In the genomic region with DNA sequence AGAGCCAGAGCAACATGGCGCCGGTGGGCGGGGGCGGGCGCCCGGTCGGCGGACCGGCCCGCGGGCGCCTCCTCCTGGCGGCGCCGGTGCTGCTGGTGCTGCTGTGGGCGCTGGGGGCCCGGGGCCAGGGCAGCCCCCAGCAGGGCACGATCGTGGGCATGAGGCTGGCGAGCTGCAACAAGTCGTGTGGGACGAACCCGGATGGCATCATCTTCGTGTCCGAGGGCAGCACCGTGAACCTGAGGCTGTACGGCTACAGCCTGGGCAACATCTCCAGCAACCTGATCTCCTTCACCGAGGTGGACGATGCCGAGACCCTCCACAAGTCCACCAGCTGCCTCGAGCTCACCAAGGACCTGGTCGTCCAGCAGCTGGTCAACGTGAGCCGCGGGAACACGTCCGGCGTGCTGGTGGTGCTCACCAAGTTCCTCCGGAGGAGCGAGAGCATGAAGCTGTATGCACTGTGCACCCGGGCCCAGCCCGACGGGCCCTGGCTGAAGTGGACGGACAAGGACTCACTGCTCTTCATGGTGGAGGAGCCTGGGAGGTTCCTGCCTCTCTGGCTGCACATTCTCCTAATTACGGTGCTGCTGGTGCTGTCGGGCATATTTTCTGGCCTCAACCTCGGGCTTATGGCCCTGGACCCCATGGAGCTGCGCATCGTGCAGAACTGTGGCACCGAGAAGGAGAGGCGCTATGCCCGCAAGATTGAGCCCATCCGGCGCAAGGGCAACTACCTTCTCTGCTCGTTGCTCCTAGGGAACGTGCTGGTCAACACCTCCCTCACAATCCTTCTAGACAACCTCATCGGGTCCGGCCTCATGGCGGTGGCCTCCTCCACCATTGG, we compare ENCODE assay signal across 8 cellular contexts. TPM values are rescaled to one million over a fixed set of nuclear protein-coding genes. Genes with fewer than 3 reads are reported as not detected.
DNase-seq lines count a peak whose midpoint lies in the region; ATAC-seq, FAIRE-seq and TF ChIP-seq lines count a peak whose summit lies in the region.

No MANE protein-coding gene starts in this region.

- CTCF ChIA-PET in A549 (lab: Yijun Ruan, JAX), result interaction anchor here (0.5 to 13.2 kb wide), 49 partner anchors 9 to 354 kb away, joined by 3 to 186 read pairs (median 4); a partner anchor contains a TSS

- H3K4me2 ChIP-seq in A549, result peak overlapping the region; percentile 75
- peak overlapping the region; percentile 81 for H3K4me2 ChIP-seq in fibroblast of lung (ENCODE audit: extremely low read depth, insufficient read depth, low read length)

- TF ChIP-seq CTCF in A549 (IDR thresholded peaks at IDR 0.05), result peak; percentile 83
- TF ChIP-seq CTCF in GM12865 (IDR thresholded peaks at IDR 0.05; ENCODE audit: insufficient read depth, low read depth, low read length, missing control alignments), result peak; percentile 64
- TF ChIP-seq CTCF in WI38 (IDR thresholded peaks at IDR 0.05; ENCODE audit: low read depth, low read length), result peak; percentile 30; the same call in 1 of the 2 replicates
- peak; percentile 16 to 20 for TF ChIP-seq CTCF in fibroblast of lung (conservative IDR thresholded peaks at IDR 0.05 in 1 of 2, IDR thresholded peaks at IDR 0.05 in 1 of 2; ENCODE audit: low read depth in 1 of 2, low read length in 2 of 2)

- no peak for FAIRE-seq in A549 (lab: Jason Lieb, UNC)

- TF ChIP-seq POLR2A in A549 (IDR thresholded peaks at IDR 0.05; ENCODE audit: low read length), result no peak

- no peaks in the 10 kb centered on the region for H3K27me3 ChIP-seq in fibroblast of lung (ENCODE audit: control insufficient read depth, insufficient read depth, low read length)

- DNase-seq in A549 (ENCODE audit: low read depth in 1 of 2, low spot score in 1 of 2), result peak in 1 of 2 experiments; percentile 42
- DNase-seq in GM12865 (ENCODE audit: low read depth), result no peak
- peak; percentile 27 to 34 for DNase-seq in fibroblast of lung (ENCODE audit: low read depth in 2 of 2)
- DNase-seq in occipital lobe (lab: John Stamatoyannopoulos, UW), result peak; percentile 10
- no peak for DNase-seq in SW 1271 (lab: John Stamatoyannopoulos, UW)
- no peak for DNase-seq in UCSD-AML1 (lab: John Stamatoyannopoulos, UW; ENCODE audit: unreplicated experiment)

- 59% methylated on average over 30 of the region's 59 CpGs for WGBS in A549 (ENCODE audit: missing lambda C conversion rate)

- H3K27ac ChIP-seq in A549 (peak overlapping the region; percentile 80 to 93), fibroblast of lung (ENCODE audit: insufficient read depth, low read length) (peak overlapping the region; percentile 31)

- H3K4me3 ChIP-seq in A549 (peak overlapping the region; percentile 55), GM12865 (ENCODE audit: low read depth, low read length) (peak overlapping the region; percentile 70), WI38 (ENCODE audit: low read depth, low read length) (peak overlapping the region; percentile 60), fibroblast of lung (replicated peaks in 1 of 4; ENCODE audit: control extremely low read depth in 1 of 4, insufficient read depth in 1 of 4, low read depth in 3 of 4, low read length in 4 of 4) (peak overlapping the region; percentile 57 to 80 (median 74))

- H3K9me3 ChIP-seq in A549, result no peaks in the 10 kb centered on the region
- H3K9me3 ChIP-seq in fibroblast of lung (ENCODE audit: control insufficient read depth, insufficient read depth, low read depth, low read length), result no peaks in the 10 kb centered on the region

- no peaks in the 10 kb centered on the region for H4K20me1 ChIP-seq in fibroblast of lung (ENCODE audit: control insufficient read depth, extremely low read depth, insufficient read depth, low read length)

- peaks cover 38% of the 10 kb centered on the region for H3K4me1 ChIP-seq in A549
- peaks cover 4% of the 10 kb centered on the region for H3K4me1 ChIP-seq in fibroblast of lung (ENCODE audit: control insufficient read depth, extremely low read depth, insufficient read depth, low read length)

- TF ChIP-seq EP300 in A549 (IDR thresholded peaks at IDR 0.05), result no peak

- ATAC-seq in A549 (peak; percentile 5 to 26; a peak in 4 of 6 replicates), HG03135 (IDR thresholded peaks at IDR 0.05; ENCODE audit: unreplicated experiment) (peak; percentile 16)

- POLR2A ChIA-PET in A549 (lab: Yijun Ruan, JAX), result interaction anchor here (0.8 to 2.3 kb wide), 7 partner anchors 37 to 211 kb away, joined by 3 to 18 read pairs (median 4); a partner anchor contains a TSS

- TF ChIP-seq RAD21 in A549 (conservative IDR thresholded peaks at IDR 0.05 in 1 of 2, IDR thresholded peaks at IDR 0.05 in 1 of 2), result peak in 1 of 2 experiments; percentile 68; a peak in 3 of 5 replicates

- H3K79me2 ChIP-seq in fibroblast of lung (ENCODE audit: control insufficient read depth, insufficient read depth, low read length), result no peaks in the 10 kb centered on the region

- H3K9ac ChIP-seq in fibroblast of lung (ENCODE audit: insufficient read depth, low read length), result peak overlapping the region; percentile 57

- peak overlapping the region; percentile 100 for H2AFZ ChIP-seq in fibroblast of lung (ENCODE audit: low read length)

- H3K36me3 ChIP-seq in fibroblast of lung (ENCODE audit: control insufficient read depth, insufficient read depth, low read length), result no peaks in the 10 kb centered on the region

TF ChIP-seq in A549, 52 proteins besides CTCF, POLR2A, EP300 and RAD21 (continues in another document):
- TF ChIP-seq MAFK (IDR thresholded peaks at IDR 0.05; ENCODE audit: partially characterized antibody) (no peak), SMC3 (IDR thresholded peaks at IDR 0.05) (peak; percentile 77; the same call in 2 of the 3 replicates), NPAS2 (CRISPR knock-in tag; IDR thresholded peaks at IDR 0.05; ENCODE audit: borderline replicate concordance) (0 out of 2 replicates have a peak, but pooled peaks have one; percentile 12), TFCP2L1 (CRISPR knock-in tag; IDR thresholded peaks at IDR 0.05) (no peak), ZNF302 (CRISPR knock-in tag; IDR thresholded peaks at IDR 0.05) (no peak), JUN (IDR thresholded peaks at IDR 0.05) (peak in 1 of 2 experiments; percentile 5; a peak in 2 of 5 replicates), KDM5A (IDR thresholded peaks at IDR 0.05) (peak; percentile 60; the same call in 1 of the 2 replicates)
- TF ChIP-seq, protein P1, sequence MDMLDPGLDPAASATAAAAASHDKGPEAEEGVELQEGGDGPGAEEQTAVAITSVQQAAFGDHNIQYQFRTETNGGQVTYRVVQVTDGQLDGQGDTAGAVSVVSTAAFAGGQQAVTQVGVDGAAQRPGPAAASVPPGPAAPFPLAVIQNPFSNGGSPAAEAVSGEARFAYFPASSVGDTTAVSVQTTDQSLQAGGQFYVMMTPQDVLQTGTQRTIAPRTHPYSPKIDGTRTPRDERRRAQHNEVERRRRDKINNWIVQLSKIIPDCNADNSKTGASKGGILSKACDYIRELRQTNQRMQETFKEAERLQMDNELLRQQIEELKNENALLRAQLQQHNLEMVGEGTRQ (IDR thresholded peaks at IDR 0.05), result no peak
- TF ChIP-seq, protein P2, sequence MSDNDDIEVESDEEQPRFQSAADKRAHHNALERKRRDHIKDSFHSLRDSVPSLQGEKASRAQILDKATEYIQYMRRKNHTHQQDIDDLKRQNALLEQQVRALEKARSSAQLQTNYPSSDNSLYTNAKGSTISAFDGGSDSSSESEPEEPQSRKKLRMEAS (IDR thresholded peaks at IDR 0.05), result peak; percentile 44; the same call in 1 of the 2 replicates

RNA-seq across cellular contexts. Expression of a gene that starts 0.5 kb away (rescaled TPM):
- polyA plus RNA-seq in A549 (2011; rRNA removed), result 11.2 and 15.0 TPM in 2 replicates
- polyA plus RNA-seq in A549 (2012; cell fraction: cytosol; rRNA removed), result 9.5 and 13.5 TPM in 2 replicates
- polyA plus RNA-seq in A549 (2012; cell fraction: nucleus; rRNA removed), result 16.3 and 16.6 TPM in 2 replicates
- 8.5 to 8.8 TPM (median 8.8 TPM) in 3 replicates for polyA plus RNA-seq in A549 (2017; fragmentation: RNase III; extraction: RNeasy Plus Mini Kit Qiagen cat#74134 plus additional on column Dnase treatment)
- polyA minus RNA-seq in A549 (2011; rRNA and poly(A)+ RNA removed), result 17.7 and 17.8 TPM in 2 replicates
- total RNA-seq in fibroblast of lung, result 2.1 and 3.3 TPM in 2 replicates
- polyA plus RNA-seq in fibroblast of lung, result 3.5 and 3.7 TPM in 2 replicates
- polyA plus RNA-seq in fibroblast of lung (2012), result 2.7 and 2.8 TPM in 2 replicates
- polyA minus RNA-seq in fibroblast of lung (ENCODE audit: low replicate concordance), result 9.2 and 11.7 TPM in 2 replicates
- 8.1 TPM for total RNA-seq in occipital lobe

RNA-seq across cellular contexts. Expression of a gene that starts 21.3 kb away (rescaled TPM):
- 28.0 and 31.8 TPM in 2 replicates for polyA plus RNA-seq in A549 (2011; rRNA removed)
- polyA plus RNA-seq in A549 (2012; cell fraction: cytosol; rRNA removed), result 19.7 and 22.5 TPM in 2 replicates
- 17.6 and 19.7 TPM in 2 replicates for polyA plus RNA-seq in A549 (2012; cell fraction: nucleus; rRNA removed)
- 24.3 to 25.4 TPM (median 24.8 TPM) in 3 replicates for polyA plus RNA-seq in A549 (2017; fragmentation: RNase III; extraction: RNeasy Plus Mini Kit Qiagen cat#74134 plus additional on column Dnase treatment)
- 19.1 and 19.4 TPM in 2 replicates for polyA minus RNA-seq in A549 (2011; rRNA and poly(A)+ RNA removed)
- 27.0 and 41.1 TPM in 2 replicates for total RNA-seq in fibroblast of lung
- 24.7 and 28.2 TPM in 2 replicates for polyA plus RNA-seq in fibroblast of lung
- polyA plus RNA-seq in fibroblast of lung (2012), result 15.9 and 19.5 TPM in 2 replicates
- 13.8 and 23.5 TPM in 2 replicates for polyA minus RNA-seq in fibroblast of lung (ENCODE audit: low replicate concordance)
- 21.7 TPM for total RNA-seq in occipital lobe

RNA-seq across cellular contexts. Expression of a gene that starts 54.9 kb away (rescaled TPM):
- polyA plus RNA-seq in A549 (2011; rRNA removed) (11.8 and 13.6 TPM in 2 replicates), A549 (2017; fragmentation: RNase III; extraction: RNeasy Plus Mini Kit Qiagen cat#74134 plus additional on column Dnase treatment) (13.2 to 15.3 TPM (median 14.1 TPM) in 3 replicates), fibroblast of lung (4.3 and 5.5 TPM in 2 replicates)
- 21.7 and 24.2 TPM in 2 replicates for polyA plus RNA-seq in A549 (2012; cell fraction: cytosol; rRNA removed)
- polyA plus RNA-seq in A549 (2012; cell fraction: nucleus; rRNA removed), result 36.8 and 49.9 TPM in 2 replicates
- polyA minus RNA-seq in A549 (2011; rRNA and poly(A)+ RNA removed), result 27.2 and 43.9 TPM in 2 replicates
- total RNA-seq in fibroblast of lung (9.9 and 13.1 TPM in 2 replicates), occipital lobe (8.3 TPM)
- polyA plus RNA-seq in fibroblast of lung (2012), result 5.5 and 7.3 TPM in 2 replicates
- polyA minus RNA-seq in fibroblast of lung (ENCODE audit: low replicate concordance), result 23.9 and 24.4 TPM in 2 replicates

Comparison
In these comparisons a context has a peak if more than half of its experiments do, and no peak if none do; other contexts are left out.
1. DNase-seq: peak in fibroblast of lung (2 of 2) and occipital lobe (single experiment); none in GM12865 (single experiment), SW 1271 (0 of 2) and UCSD-AML1 (single experiment).
2. CTCF ChIP-seq: peak in every context shown above with its lines; median percentile 83 in A549; 64 in GM12865; 30 in WI38; 18 in fibroblast of lung.
3. Peak in every context shown above with its lines, with median percentiles within 50 percentile points of each other: H3K4me3 ChIP-seq.